10 cellular contexts compared by ENCODE assay signal in genomic region chr17:66717680-66718079, GRCh38.
DNase-seq lines count a peak whose midpoint lies in the region; ATAC-seq and TF ChIP-seq lines count a peak whose summit lies in the region.
"Had no signal": no experiment of that assay in that cellular context is flagged by ENCODE, and none has a peak within 500 bp of the region (broad histone marks: within the 10 kb centered on the region; RNA-seq: fewer than 3 reads in every experiment).

No MANE protein-coding gene starts in this region.

- CTCF ChIA-PET in MCF 10A (lab: Yijun Ruan, JAX) = interaction anchor here (0.5 to 4.5 kb wide), 6 partner anchors 10 to 618 kb away, joined by 3 to 29 read pairs (median 4); no protein-coding TSS in a partner anchor

- no peak overlapping the region for H3K4me3 Mint-ChIP-seq in MCF 10A (ENCODE audit: unreplicated experiment)
- H3K4me3 Mint-ChIP-seq: activated naive CD4-positive, alpha-beta T cell treated with anti-CD3 and anti-CD28 coated beads for 36 hours had no signal

- POLR2A ChIA-PET in MCF 10A (lab: Yijun Ruan, JAX) = no interaction called here

- H3K27me3 Mint-ChIP-seq in MCF 10A (ENCODE audit: insufficient read depth, unreplicated experiment) = no peaks in the 10 kb centered on the region

- ATAC-seq in GM19372 (IDR thresholded peaks at IDR 0.05; ENCODE audit: low read depth, unreplicated experiment) (peak; percentile 50), HG03159 (IDR thresholded peaks at IDR 0.05; ENCODE audit: unreplicated experiment) (peak; percentile 62)
- no peak for ATAC-seq in stimulated activated naive CD8-positive, alpha-beta T cell treated with anti-CD3 and anti-CD28 coated beads, Interleukin-15, Interleukin-2, amounts not matched to agents 100 U/mL and 50 U/mL, for 24 hours
- ATAC-seq: heart right ventricle had no signal

- no peak overlapping the region for H3K27ac Mint-ChIP-seq in MCF 10A (ENCODE audit: low read depth, unreplicated experiment)
- H3K27ac Mint-ChIP-seq: activated naive CD4-positive, alpha-beta T cell treated with anti-CD3 and anti-CD28 coated beads for 36 hours had no signal

- intact Hi-C loops in MCF 10A (cut with micrococcal nuclease) = loop anchor here (1.0 to 10.0 kb wide), 3 partner anchors 22 to 647 kb away; partner anchors contain the start of gene PSMD12

- TF ChIP-seq CTCF in MCF 10A (IDR thresholded peaks at IDR 0.05; ENCODE audit: unreplicated experiment) = no peak

- no TSS peak for BruUV-seq in MCF 10A (replicated peaks; lab: Mats Ljungman, UMichigan)

- DNase-seq in COLO668 (lab: John Stamatoyannopoulos, UW; ENCODE audit: unreplicated experiment) = peak; percentile 11
- peak; percentile 84 for DNase-seq in MCF 10A (ENCODE audit: unreplicated experiment)
- DNase-seq in activated naive CD4-positive, alpha-beta T cell (lab: John Stamatoyannopoulos, UW) = no peak
- DNase-seq in stimulated activated naive CD8-positive, alpha-beta T cell treated with anti-CD3 and anti-CD28 coated beads, Interleukin-15, Interleukin-2, amounts not matched to agents 100 U/mL and 50 U/mL, for 24 hours = no peak
- DNase-seq in DMS114 treated with DMSO at 0.1 percent for 48 hours (lab: John Stamatoyannopoulos, UW; ENCODE audit: unreplicated experiment) = no peak
- no peak for DNase-seq in ureter (ENCODE audit: low spot score)
- DNase-seq: activated naive CD4-positive, alpha-beta T cell treated with anti-CD3 and anti-CD28 coated beads for 36 hours; heart right ventricle had no signal

- no peaks in the 10 kb centered on the region for H3K9me3 Mint-ChIP-seq in MCF 10A (ENCODE audit: unreplicated experiment)
- H3K9me3 Mint-ChIP-seq: activated naive CD4-positive, alpha-beta T cell treated with anti-CD3 and anti-CD28 coated beads for 36 hours had no signal

- H3K36me3 Mint-ChIP-seq in MCF 10A (ENCODE audit: insufficient read depth, unreplicated experiment) = no peaks in the 10 kb centered on the region

- no peaks in the 10 kb centered on the region for H3K4me1 Mint-ChIP-seq in MCF 10A (ENCODE audit: insufficient read depth, unreplicated experiment)

Comparison
In these comparisons a context has a peak if more than half of its experiments do, and no peak if none do; other contexts are left out.
1. DNase-seq: peak in COLO668 (single experiment) and MCF 10A (single experiment); none in activated naive CD4-positive, alpha-beta T cell (0 of 4), stimulated activated naive CD8-positive, alpha-beta T cell treated with anti-CD3 and anti-CD28 coated beads, Interleukin-15, Interleukin-2, amounts not matched to agents 100 U/mL and 50 U/mL, for 24 hours (single experiment), DMS114 treated with DMSO at 0.1 percent for 48 hours (single experiment) and ureter (single experiment).